Comparison of ENCODE assay signal across 30 cellular contexts in the genomic region with DNA sequence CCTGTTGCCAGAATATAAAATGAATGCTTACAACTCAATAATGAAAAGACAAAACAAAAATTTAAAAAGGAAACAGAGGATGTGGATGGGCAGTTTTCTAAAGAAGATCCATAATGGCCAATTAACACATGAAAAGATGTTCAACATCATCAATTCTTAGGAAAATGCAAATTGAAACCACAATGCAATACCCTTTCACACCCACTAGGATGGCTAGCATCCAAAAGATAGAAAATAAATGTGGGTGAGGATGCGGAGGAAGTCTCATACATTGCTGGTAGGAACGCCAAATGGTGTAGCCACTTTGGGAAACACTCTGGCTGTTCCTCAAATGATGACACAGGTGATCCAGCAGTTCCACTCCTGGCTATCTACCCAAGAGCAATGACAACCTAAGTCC.
DNase-seq lines count a peak whose midpoint lies in the region; ATAC-seq and TF ChIP-seq lines count a peak whose summit lies in the region.
"Had no signal": no experiment of that assay in that cellular context is flagged by ENCODE, and none has a peak within 500 bp of the region (broad histone marks: within the 10 kb centered on the region; RNA-seq: fewer than 3 reads in every experiment).

No MANE protein-coding gene starts in this region.

- H3K4me1 ChIP-seq in endodermal cell (ENCODE audit: control insufficient read depth, insufficient read depth, low read length) (no peaks in the 10 kb centered on the region), lower lobe of right lung (peaks cover 4% of the 10 kb centered on the region), thoracic aorta (ENCODE audit: control insufficient read depth in 1 of 2, low read depth in 2 of 2) (peaks cover 12 to 81% of the 10 kb centered on the region in 2 donors), neural progenitor cell (peaks cover 5% of the 10 kb centered on the region), tibial nerve (peaks cover 0 to 48% (median 5%) of the 10 kb centered on the region in 4 donors)
- H3K4me1 ChIP-seq: upper lobe of right lung had no signal

- H3K4me3 Mint-ChIP-seq in HFFc6 (no peak overlapping the region), endodermal cell (no peak overlapping the region), neural progenitor cell (no peak overlapping the region)
- H3K4me3 Mint-ChIP-seq: activated naive CD8-positive, alpha-beta T cell treated with anti-CD3 and anti-CD28 coated beads, Interleukin-2, amount 10 ng/mL, durations not matched to agents 7 days and 5 days; CD14-positive monocyte; natural killer cell; T-helper 2 cell treated with Interferon-gamma antibody and Interleukin-4, amounts not matched to agents 5 μg/mL and 100 μg/mL, for 36 hours had no signal

- H3K36me3 ChIP-seq in endodermal cell (ENCODE audit: control insufficient read depth, insufficient read depth, low read length) (no peaks in the 10 kb centered on the region), lower lobe of right lung (peaks cover 98% of the 10 kb centered on the region), thoracic aorta (peaks cover 99% of the 10 kb centered on the region), neural progenitor cell (no peaks in the 10 kb centered on the region), tibial nerve (peaks cover 0 to 85% (median 5%) of the 10 kb centered on the region in 3 donors)

- H3K27me3 ChIP-seq in endodermal cell (ENCODE audit: control insufficient read depth, insufficient read depth, low read length, poor library complexity, severe bottlenecking) = no peaks in the 10 kb centered on the region
- no peaks in the 10 kb centered on the region for H3K27me3 ChIP-seq in lower lobe of right lung (ENCODE audit: low read depth)
- H3K27me3 ChIP-seq in thoracic aorta (replicated peaks; ENCODE audit: insufficient read depth) = no peaks in the 10 kb centered on the region
- H3K27me3 ChIP-seq in neural progenitor cell = no peaks in the 10 kb centered on the region
- no peaks in the 10 kb centered on the region for H3K27me3 ChIP-seq in tibial nerve
- H3K27me3 ChIP-seq: stomach, upper lobe of right lung had no signal

- TF ChIP-seq POLR2A in tibial nerve (IDR thresholded peaks at IDR 0.05) = no peak

- H3K9me3 ChIP-seq in endodermal cell (ENCODE audit: control insufficient read depth, low read length) = no peaks in the 10 kb centered on the region
- no peaks in the 10 kb centered on the region for H3K9me3 ChIP-seq in lower lobe of right lung
- H3K9me3 ChIP-seq in thoracic aorta = no peaks in the 10 kb centered on the region
- no peaks in the 10 kb centered on the region for H3K9me3 ChIP-seq in neural progenitor cell (ENCODE audit: low read depth)
- H3K9me3 ChIP-seq in tibial nerve = no peaks in the 10 kb centered on the region
- H3K9me3 ChIP-seq: left ventricle myocardium inferior, stomach, upper lobe of right lung had no signal

- no peaks in the 10 kb centered on the region for H3K79me2 ChIP-seq in neural progenitor cell (ENCODE audit: low read depth)

- no peak for DNase-seq in HFFc6
- DNase-seq in endodermal cell = no peak
- DNase-seq in lower lobe of right lung = no peak
- no peak for DNase-seq in thoracic aorta (ENCODE audit: low spot score)
- no peak for DNase-seq in neural progenitor cell (ENCODE audit: low spot score)
- DNase-seq in tibial nerve (ENCODE audit: low spot score in 2 of 2) = no peak
- DNase-seq: activated CD4-positive, alpha-beta T cell treated with anti-CD3 and anti-CD28 coated beads for 4 hours; activated effector memory CD4-positive, alpha-beta T cell treated with Interleukin-2 at 50 U/mL for 16 hours; activated naive CD8-positive, alpha-beta T cell treated with anti-CD3 and anti-CD28 coated beads, Interleukin-2, amount 10 ng/mL, durations not matched to agents 7 days and 5 days; activated T-cell treated with anti-CD3 and anti-CD28 coated beads for 4 hours; Calu3; cerebellar nuclear complex; DMS79 treated with DMSO at 0.1 percent for 48 hours; erythroblast; GF-D8; Karpas-422; left ventricle myocardium inferior; natural killer cell; NCI-H1694 treated with DMSO at 0.1 percent for 48 hours; NCI-H2171; NCI-H510A; retina; small intestine; stimulated activated CD4-positive, alpha-beta T cell treated with anti-CD3 and anti-CD28 coated beads, Interleukin-1b, Interleukin-23, amount 100 ng/mL, for 48 hours; stimulated activated CD8-positive, alpha-beta memory T cell treated with anti-CD3 and anti-CD28 coated beads, Interleukin-4, amount 100 ng/mL, for 48 hours; stomach; upper lobe of right lung had no signal

- H3K27me3 Mint-ChIP-seq in HFFc6 (ENCODE audit: insufficient read depth) = peaks cover 13% of the 10 kb centered on the region
- no peaks in the 10 kb centered on the region for H3K27me3 Mint-ChIP-seq in endodermal cell (ENCODE audit: insufficient read depth)
- peaks cover 9% of the 10 kb centered on the region for H3K27me3 Mint-ChIP-seq in neural progenitor cell (ENCODE audit: insufficient read depth, low read depth)
- H3K27me3 Mint-ChIP-seq: activated naive CD8-positive, alpha-beta T cell treated with anti-CD3 and anti-CD28 coated beads, Interleukin-2, amount 10 ng/mL, durations not matched to agents 7 days and 5 days had no signal

- ATAC-seq in lower lobe of right lung (no peak), thoracic aorta (ENCODE audit: insufficient number of reproducible peaks, low FRiP score, low read depth) (no peak), HG02642 (IDR thresholded peaks at IDR 0.05; ENCODE audit: poor library complexity, unreplicated experiment) (no peak)
- ATAC-seq: natural killer cell, upper lobe of right lung had no signal

- H3K4me3 ChIP-seq in endodermal cell (ENCODE audit: low read length) (no peak overlapping the region), lower lobe of right lung (no peak overlapping the region), thoracic aorta (no peak overlapping the region), neural progenitor cell (no peak overlapping the region), tibial nerve (no peak overlapping the region)
- H3K4me3 ChIP-seq: left ventricle myocardium inferior, stomach, upper lobe of right lung had no signal

- no peak overlapping the region for H3K9ac ChIP-seq in endodermal cell (ENCODE audit: extremely low read depth, low read length, poor library complexity, severe bottlenecking)
- no peak overlapping the region for H3K9ac ChIP-seq in neural progenitor cell

- no peak for TF ChIP-seq EP300 in tibial nerve (IDR thresholded peaks at IDR 0.05)

- H2AFZ ChIP-seq in neural progenitor cell (replicated peaks) = no peak overlapping the region

- intact Hi-C loops in lower lobe of right lung (cut with DNase I) = no loop called here

- H3K4me1 Mint-ChIP-seq in HFFc6 (ENCODE audit: low read depth) (peaks cover 57% of the 10 kb centered on the region), endodermal cell (no peaks in the 10 kb centered on the region), neural progenitor cell (peaks cover 14% of the 10 kb centered on the region)
- H3K4me1 Mint-ChIP-seq: activated naive CD8-positive, alpha-beta T cell treated with anti-CD3 and anti-CD28 coated beads, Interleukin-2, amount 10 ng/mL, durations not matched to agents 7 days and 5 days; natural killer cell had no signal

- H3K4me2 ChIP-seq in neural progenitor cell = no peak overlapping the region

- H3K9me3 Mint-ChIP-seq in HFFc6 = no peaks in the 10 kb centered on the region
- H3K9me3 Mint-ChIP-seq in endodermal cell = no peaks in the 10 kb centered on the region
- no peaks in the 10 kb centered on the region for H3K9me3 Mint-ChIP-seq in neural progenitor cell
- H3K9me3 Mint-ChIP-seq: activated naive CD8-positive, alpha-beta T cell treated with anti-CD3 and anti-CD28 coated beads, Interleukin-2, amount 10 ng/mL, durations not matched to agents 7 days and 5 days; natural killer cell; T-helper 2 cell treated with Interferon-gamma antibody and Interleukin-4, amounts not matched to agents 5 μg/mL and 100 μg/mL, for 36 hours had no signal

- H3K36me3 Mint-ChIP-seq in HFFc6 (ENCODE audit: low read depth) (peaks cover 49% of the 10 kb centered on the region), endodermal cell (ENCODE audit: low read depth) (no peaks in the 10 kb centered on the region), neural progenitor cell (no peaks in the 10 kb centered on the region)
- H3K36me3 Mint-ChIP-seq: activated naive CD8-positive, alpha-beta T cell treated with anti-CD3 and anti-CD28 coated beads, Interleukin-2, amount 10 ng/mL, durations not matched to agents 7 days and 5 days; natural killer cell had no signal

- no peaks in the 10 kb centered on the region for H4K20me1 ChIP-seq in neural progenitor cell (ENCODE audit: low read depth)

- no peaks in the 10 kb centered on the region for H3F3A ChIP-seq in neural progenitor cell (ENCODE audit: low read depth)

- H3K27ac Mint-ChIP-seq in HFFc6 (no peak overlapping the region), endodermal cell (no peak overlapping the region), neural progenitor cell (no peak overlapping the region)
- H3K27ac Mint-ChIP-seq: activated naive CD8-positive, alpha-beta T cell treated with anti-CD3 and anti-CD28 coated beads, Interleukin-2, amount 10 ng/mL, durations not matched to agents 7 days and 5 days; CD14-positive monocyte; natural killer cell; T-helper 2 cell treated with Interferon-gamma antibody and Interleukin-4, amounts not matched to agents 5 μg/mL and 100 μg/mL, for 36 hours had no signal

- no peak overlapping the region for H3K27ac ChIP-seq in endodermal cell (ENCODE audit: low read depth, low read length)
- no peak overlapping the region for H3K27ac ChIP-seq in lower lobe of right lung
- peak overlapping the region in 1 of 2 donors; percentile 47 for H3K27ac ChIP-seq in thoracic aorta
- H3K27ac ChIP-seq in neural progenitor cell = no peak overlapping the region
- no peak overlapping the region for H3K27ac ChIP-seq in tibial nerve
- H3K27ac ChIP-seq: upper lobe of right lung had no signal

- TF ChIP-seq CTCF in HFFc6 (IDR thresholded peaks at IDR 0.05) (peak; percentile 63), endodermal cell (conservative IDR thresholded peaks at IDR 0.05) (peak; percentile 54), lower lobe of right lung (IDR thresholded peaks at IDR 0.05) (peak; percentile 18), thoracic aorta (IDR thresholded peaks at IDR 0.05) (peak; percentile 47), neural progenitor cell (IDR thresholded peaks at IDR 0.05) (no peak), tibial nerve (IDR thresholded peaks at IDR 0.05) (peak in 1 of 5 experiments; percentile 18)

- WGBS in endodermal cell (ENCODE audit: insufficient coverage in 1 of 2, insufficient read length in 1 of 2), 2 experiments = 94% methylated on average over 2 of the region's 2 CpGs; no CpG with 5 or more reads in 1 of the 2 experiments
- 51 to 53% methylated on average over 2 of the region's 2 CpGs for WGBS in tibial nerve, 2 donors
